27 cellular contexts compared by ENCODE assay signal in genomic region chr1:74388855-74389254, GRCh38.
"Had no signal": no experiment of that assay in that cellular context is flagged by ENCODE, and none has a peak within 500 bp of the region (broad histone marks: within the 10 kb centered on the region; RNA-seq: fewer than 3 reads in every experiment).

No MANE protein-coding gene starts in this region.

- ATAC-seq: activated CD8-positive, alpha-beta T cell treated with anti-CD3 and anti-CD28 coated beads, Interleukin-2, amount 10 ng/mL, durations not matched to agents 7 days and 5 days; Panc1; WTC11 had no signal

- H3K4me2 ChIP-seq: KMS-11 had no signal

- H3K27ac Mint-ChIP-seq: activated CD8-positive, alpha-beta T cell treated with anti-CD3 and anti-CD28 coated beads, Interleukin-2, amount 10 ng/mL, durations not matched to agents 7 days and 5 days; activated naive CD8-positive, alpha-beta T cell treated with anti-CD3 and anti-CD28 coated beads, Interleukin-2, amount 10 ng/mL, durations not matched to agents 7 days and 5 days; T-helper 1 cell treated with Interleukin-12 subunit alpha and Interleukin-12 subunit beta and Interleukin-4 antibody, amounts not matched to agents 30 μg/mL and 1 μg/mL, for 36 hours; WTC11 had no signal

- H3K9me3 ChIP-seq: breast epithelium, SJSA1 had no signal

- H3K27me3 Mint-ChIP-seq: activated naive CD8-positive, alpha-beta T cell treated with anti-CD3 and anti-CD28 coated beads, Interleukin-2, amount 10 ng/mL, durations not matched to agents 7 days and 5 days had no signal

- H3K4me1 ChIP-seq: breast epithelium, SJSA1 had no signal

- DNase-seq: activated CD4-positive, alpha-beta T cell treated with anti-CD3 and anti-CD28 coated beads for 48 hours; activated CD4-positive, alpha-beta T cell treated with anti-CD3 and anti-CD28 coated beads, Interleukin-2, amount 50 U/mL, for 4 hours; activated CD4-positive, CD25-positive, alpha-beta regulatory T cell treated with anti-CD3 and anti-CD28 coated beads, Interleukin-2, amount 50 U/mL, for 72 hours; activated CD8-positive, alpha-beta memory T cell treated with anti-CD3 and anti-CD28 coated beads, Interleukin-2, amount 50 U/mL, for 48 hours; activated CD8-positive, alpha-beta T cell treated with anti-CD3 and anti-CD28 coated beads, Interleukin-2, amount 10 ng/mL, durations not matched to agents 7 days and 5 days; activated naive CD4-positive, alpha-beta T cell treated with anti-CD3 and anti-CD28 coated beads, Interleukin-2, amount 50 U/mL, for 16 hours; activated naive CD8-positive, alpha-beta T cell treated with anti-CD3 and anti-CD28 coated beads, Interleukin-2, amount 10 ng/mL, durations not matched to agents 7 days and 5 days; activated T-cell treated with anti-CD3 and anti-CD28 coated beads, Interleukin-2, amount 50 U/mL, for 1 hour; aorta; NCI-H1092; NCI-H1417; NCI-H2029; NCI-H2107; NCI-H2171 treated with DMSO at 0.1 percent for 48 hours; NCI-H345; NCI-H510A; NCI-H526 treated with DMSO at 0.1 percent for 48 hours; NCI-H82; RPMI8226; SHP77; T-helper 9 cell had no signal

- H3K36me3 Mint-ChIP-seq: activated naive CD8-positive, alpha-beta T cell treated with anti-CD3 and anti-CD28 coated beads, Interleukin-2, amount 10 ng/mL, durations not matched to agents 7 days and 5 days; WTC11 had no signal

- H3K27me3 ChIP-seq: breast epithelium had no signal

- H3K4me1 Mint-ChIP-seq: activated naive CD8-positive, alpha-beta T cell treated with anti-CD3 and anti-CD28 coated beads, Interleukin-2, amount 10 ng/mL, durations not matched to agents 7 days and 5 days had no signal

- H3K4me3 ChIP-seq: breast epithelium, SJSA1 had no signal

- H3K9ac ChIP-seq: KMS-11 had no signal

- H3K4me3 Mint-ChIP-seq: activated CD8-positive, alpha-beta T cell treated with anti-CD3 and anti-CD28 coated beads, Interleukin-2, amount 10 ng/mL, durations not matched to agents 7 days and 5 days; activated naive CD8-positive, alpha-beta T cell treated with anti-CD3 and anti-CD28 coated beads, Interleukin-2, amount 10 ng/mL, durations not matched to agents 7 days and 5 days; T-helper 1 cell treated with Interleukin-12 subunit alpha and Interleukin-12 subunit beta and Interleukin-4 antibody, amounts not matched to agents 30 μg/mL and 1 μg/mL, for 36 hours; WTC11 had no signal

- H3K27ac ChIP-seq: breast epithelium, KMS-11, SJSA1 had no signal

- H3K36me3 ChIP-seq: breast epithelium, SJSA1 had no signal

- H3K9me3 Mint-ChIP-seq: activated naive CD8-positive, alpha-beta T cell treated with anti-CD3 and anti-CD28 coated beads, Interleukin-2, amount 10 ng/mL, durations not matched to agents 7 days and 5 days; T-helper 1 cell treated with Interleukin-12 subunit alpha and Interleukin-12 subunit beta and Interleukin-4 antibody, amounts not matched to agents 30 μg/mL and 1 μg/mL, for 36 hours had no signal
